In the genomic region with DNA sequence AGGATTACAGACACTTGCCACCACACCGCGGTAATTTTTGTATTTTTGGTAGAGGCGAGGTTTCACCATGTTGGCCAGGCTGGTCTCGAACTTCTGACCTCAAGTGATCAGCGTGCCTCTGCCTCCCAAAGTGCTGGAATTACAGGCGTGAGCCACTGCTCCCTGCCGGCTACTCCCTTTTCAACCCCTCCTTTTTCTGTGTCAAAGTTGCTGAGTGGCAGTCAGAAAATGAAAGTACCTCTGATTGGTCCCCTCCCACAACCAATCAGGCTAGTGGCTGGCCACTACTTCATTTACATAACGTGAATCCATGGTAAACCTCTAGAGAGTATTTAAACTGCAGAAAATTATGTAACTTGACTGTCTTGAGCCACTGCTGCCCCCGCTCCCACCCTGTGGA, we compare ENCODE assay signal across 18 cellular contexts. TPM values are rescaled to one million over a fixed set of nuclear protein-coding genes. Genes with fewer than 3 reads are reported as not detected.
A peak's percentile ranks its signal among the peaks of the same experiment; 100 is the strongest.
DNase-seq lines count a peak whose midpoint lies in the region; ATAC-seq, FAIRE-seq and TF ChIP-seq lines count a peak whose summit lies in the region.
"Had no signal": no experiment of that assay in that cellular context is flagged by ENCODE, and none has a peak within 500 bp of the region (broad histone marks: within the 10 kb centered on the region; RNA-seq: fewer than 3 reads in every experiment).

No MANE protein-coding gene starts in this region.

- H3K9me3 Mint-ChIP-seq in astrocyte (ENCODE audit: unreplicated experiment), result no peaks in the 10 kb centered on the region

- H3K27me3 ChIP-seq in astrocyte (ENCODE audit: insufficient read depth, low read length) (no peaks in the 10 kb centered on the region), Peyer's patch (no peaks in the 10 kb centered on the region)
- H3K27me3 ChIP-seq: right atrium auricular region, tibial nerve had no signal

- no peak for DNase-seq in activated CD4-positive, CD25-positive, alpha-beta regulatory T cell treated with anti-CD3 and anti-CD28 coated beads, Interleukin-2, amount 50 U/mL, for 72 hours
- DNase-seq in T-helper 1 cell (peak in 4 of 5 donors; percentile 8 to 36 (median 24)), astrocyte (ENCODE audit: low read depth) (no peak), Peyer's patch (no peak), HuH-7.5 (ENCODE audit: low spot score) (no peak), NOMO-1 treated with DMSO at 0.1 percent for 48 hours (lab: John Stamatoyannopoulos, UW; ENCODE audit: unreplicated experiment) (no peak)
- peak; percentile 51 for DNase-seq in stimulated activated CD8-positive, alpha-beta memory T cell treated with anti-CD3 and anti-CD28 coated beads, Interleukin-4, amount 100 ng/mL, for 48 hours
- DNase-seq: 8988T; DMS153; effector CD8-positive, alpha-beta T cell; GM23248; kidney glomerular epithelial cell; NCI-H1105; SHP77 treated with DMSO at 0.1 percent for 48 hours had no signal

- H3K4me1 ChIP-seq in astrocyte (ENCODE audit: insufficient read depth, low read length), result peaks cover 8% of the 10 kb centered on the region
- peaks cover 0 to 44% (median 10%) of the 10 kb centered on the region in 4 donors for H3K4me1 ChIP-seq in Peyer's patch

- H3K27ac Mint-ChIP-seq in astrocyte (ENCODE audit: unreplicated experiment), result no peak overlapping the region

- no peaks in the 10 kb centered on the region for H3K27me3 Mint-ChIP-seq in astrocyte (ENCODE audit: low read depth, unreplicated experiment)

- peaks cover 45% of the 10 kb centered on the region for H4K20me1 ChIP-seq in astrocyte (ENCODE audit: insufficient read depth, low read length)

- no peak for TF ChIP-seq POLR2A in Peyer's patch (IDR thresholded peaks at IDR 0.05)

- H3K4me3 ChIP-seq in astrocyte (ENCODE audit: insufficient read depth, low read depth, low read length), result no peak overlapping the region
- H3K4me3 ChIP-seq in Peyer's patch, result peak overlapping the region in 2 of 4 donors; percentile 1 to 12
- H3K4me3 ChIP-seq: GM23248, right atrium auricular region, tibial nerve had no signal

- H3K4me1 Mint-ChIP-seq in astrocyte (ENCODE audit: low read depth, unreplicated experiment), result peaks cover 22% of the 10 kb centered on the region

- no peak overlapping the region for H2AFZ ChIP-seq in astrocyte (ENCODE audit: low read depth, low read length)
- H2AFZ ChIP-seq: GM23248 had no signal

- H3K36me3 ChIP-seq in astrocyte (ENCODE audit: insufficient read depth, low read length) (peaks cover 6% of the 10 kb centered on the region), Peyer's patch (peaks cover 0 to 42% (median 0%) of the 10 kb centered on the region in 3 donors)
- H3K36me3 ChIP-seq: right atrium auricular region had no signal

- ATAC-seq in activated CD4-positive, CD25-positive, alpha-beta regulatory T cell treated with anti-CD3 and anti-CD28 coated beads, Interleukin-2, amount 50 U/mL, for 24 hours, result peak; percentile 37 to 48

- no peak overlapping the region for H3K9ac ChIP-seq in astrocyte (ENCODE audit: low read length)
- H3K9ac ChIP-seq: GM23248 had no signal

- H3K9me3 ChIP-seq in astrocyte (ENCODE audit: insufficient read depth, low read depth, low read length) (no peaks in the 10 kb centered on the region), Peyer's patch (no peaks in the 10 kb centered on the region)
- H3K9me3 ChIP-seq: right atrium auricular region, tibial nerve had no signal

- H3K27ac ChIP-seq in astrocyte (ENCODE audit: low read depth, low read length), result no peak overlapping the region
- H3K27ac ChIP-seq in Peyer's patch, result peak overlapping the region in 2 of 4 donors; percentile 27 to 58
- H3K27ac ChIP-seq: GM23248, tibial nerve had no signal

- no peak overlapping the region for H3K4me2 ChIP-seq in astrocyte (ENCODE audit: low read length)

- peak overlapping the region; percentile 45 for H3K4me3 Mint-ChIP-seq in astrocyte (ENCODE audit: unreplicated experiment)

- FAIRE-seq in astrocyte (lab: Jason Lieb, UNC), result no peak
- FAIRE-seq: GM12892 had no signal

- peaks cover 33% of the 10 kb centered on the region for H3K36me3 Mint-ChIP-seq in astrocyte (ENCODE audit: low read depth, unreplicated experiment)

- TF ChIP-seq CTCF in astrocyte (IDR thresholded peaks at IDR 0.05; ENCODE audit: insufficient read depth, low read depth, low read length) (no peak), Peyer's patch (IDR thresholded peaks at IDR 0.05) (no peak)

- H3K79me2 ChIP-seq in astrocyte (ENCODE audit: insufficient read depth, low read length), result peaks cover 86% of the 10 kb centered on the region

RNA-seq across cellular contexts. Expression of gene RESF1, which starts 5.9 kb away (rescaled TPM):
- total RNA-seq in astrocyte, result 19.9 and 22.2 TPM in 2 replicates
- 100 to 1,000 TPM in 3 of 4 donors, 10 to 100 TPM in 1; 91.8 to 287 (median 137) TPM for total RNA-seq in Peyer's patch

Comparison
In these comparisons a context has a peak if more than half of its experiments do, and no peak if none do; other contexts are left out.
1. DNase-seq: peak in T-helper 1 cell (4 of 5) and stimulated activated CD8-positive, alpha-beta memory T cell treated with anti-CD3 and anti-CD28 coated beads, Interleukin-4, amount 100 ng/mL, for 48 hours (single experiment); none in activated CD4-positive, CD25-positive, alpha-beta regulatory T cell treated with anti-CD3 and anti-CD28 coated beads, Interleukin-2, amount 50 U/mL, for 72 hours (single experiment), astrocyte (single experiment), Peyer's patch (0 of 3), HuH-7.5 (single experiment) and NOMO-1 treated with DMSO at 0.1 percent for 48 hours (single experiment).